In the genomic region with DNA sequence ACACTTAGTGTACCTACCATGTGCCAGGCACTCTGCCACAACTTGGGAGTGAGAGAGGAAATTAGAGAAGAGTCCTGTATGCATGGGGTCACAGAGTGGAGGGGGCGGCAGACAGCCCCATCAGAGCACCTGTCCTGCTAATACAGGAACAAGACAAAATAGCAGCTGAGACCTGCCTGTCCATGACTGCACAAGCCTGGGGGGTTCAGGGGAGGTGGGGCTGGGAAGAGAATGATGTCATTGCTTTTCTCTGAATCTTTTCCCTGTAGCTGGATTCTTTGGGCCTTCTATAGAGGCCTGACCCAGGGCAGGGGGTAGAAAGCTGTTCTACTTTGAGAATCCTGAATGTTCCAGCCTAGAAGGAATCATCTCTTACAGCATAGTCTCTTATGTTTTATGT, we compare ENCODE assay signal across 1 cellular context.
TF ChIP-seq lines count a peak whose summit lies in the region.

No MANE protein-coding gene starts in this region.

TF ChIP-seq in A549, 52 proteins besides CTCF, POLR2A, EP300 and RAD21:
- no peak for TF ChIP-seq PBX3 (IDR thresholded peaks at IDR 0.05)
TF ChIP-seq in A549: peak in this region for 0.
